16 cellular contexts compared by ENCODE assay signal in the genomic region with DNA sequence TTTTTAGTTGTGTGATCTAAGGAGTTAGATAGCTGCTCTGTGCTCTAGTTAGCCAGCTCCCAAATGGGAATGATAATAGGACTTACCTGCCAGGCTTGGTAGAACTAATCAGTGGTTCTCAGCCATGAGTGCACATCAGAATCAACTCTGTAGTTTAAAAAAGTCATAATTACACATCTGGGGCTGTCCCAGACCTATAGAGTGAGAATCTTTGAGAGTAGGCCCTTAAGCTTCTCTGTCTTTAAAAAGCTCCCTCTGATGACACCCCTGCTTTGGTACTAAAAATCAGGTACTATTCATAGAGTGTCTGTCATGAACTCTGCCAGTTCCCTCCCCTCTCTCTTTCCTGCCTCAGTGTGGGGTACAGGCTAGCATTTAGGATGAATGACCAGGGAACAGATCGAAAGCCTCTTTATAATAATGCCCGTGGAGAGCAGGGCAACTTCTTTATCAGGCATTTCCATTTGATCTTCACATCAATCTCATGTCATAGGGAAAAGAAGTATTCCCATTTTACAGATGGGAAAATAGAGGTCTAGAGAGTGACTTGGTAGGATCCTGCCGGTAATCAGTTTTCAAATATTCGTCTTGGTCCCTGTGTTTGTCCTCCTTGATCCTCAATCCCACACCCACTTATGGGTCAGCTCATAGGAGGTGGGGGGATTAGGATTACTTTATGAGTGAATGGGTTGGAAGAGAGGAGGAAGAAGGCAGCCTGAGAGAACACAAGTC. TPM values are rescaled to one million over a fixed set of nuclear protein-coding genes. Genes with fewer than 3 reads are reported as not detected.
DNase-seq lines count a peak whose midpoint lies in the region; ATAC-seq and TF ChIP-seq lines count a peak whose summit lies in the region.
"Had no signal": no experiment of that assay in that cellular context is flagged by ENCODE, and none has a peak within 500 bp of the region (broad histone marks: within the 10 kb centered on the region; RNA-seq: fewer than 3 reads in every experiment).

No MANE protein-coding gene starts in this region.

- TF ChIP-seq EP300 in stomach (IDR thresholded peaks at IDR 0.05): no peak
- no peak for TF ChIP-seq EP300 in sigmoid colon (IDR thresholded peaks at IDR 0.05)

- H3K36me3 ChIP-seq in left ventricle myocardium inferior (no peaks in the 10 kb centered on the region), duodenal mucosa (ENCODE audit: control insufficient read depth in 1 of 2, insufficient read depth in 2 of 2, low read length in 2 of 2) (peaks cover 10 to 13% of the 10 kb centered on the region in 2 donors), stomach (no peaks in the 10 kb centered on the region), sigmoid colon (no peaks in the 10 kb centered on the region)
- H3K36me3 ChIP-seq: SJCRH30 had no signal

- H3K4me1 ChIP-seq in left ventricle myocardium inferior: peaks cover 97% of the 10 kb centered on the region
- peaks cover 60 to 75% of the 10 kb centered on the region in 2 donors for H3K4me1 ChIP-seq in duodenal mucosa (ENCODE audit: control insufficient read depth in 1 of 2, insufficient read depth in 2 of 2, low read length in 2 of 2)
- H3K4me1 ChIP-seq in stomach: peaks cover 6 to 72% (median 35%) of the 10 kb centered on the region in 4 donors
- peaks cover 0 to 67% (median 60%) of the 10 kb centered on the region in 4 donors for H3K4me1 ChIP-seq in sigmoid colon

- no peak for TF ChIP-seq POLR2A in stomach (IDR thresholded peaks at IDR 0.05)
- no peak for TF ChIP-seq POLR2A in sigmoid colon (IDR thresholded peaks at IDR 0.05)

- 81 to 91% (median 84%) methylated on average over 4 of the region's 4 CpGs for WGBS in stomach, 5 donors
- WGBS in sigmoid colon, 2 donors: 84 to 90% methylated on average over 4 of the region's 4 CpGs

- intact Hi-C loops in left ventricle myocardium inferior (cut with micrococcal nuclease): no loop called here
- intact Hi-C loops in left ventricle myocardium superior (cut with micrococcal nuclease): no loop called here
- intact Hi-C loops in stomach (cut with DNase I; ENCODE audit: low total_unique reads): no loop called here
- intact Hi-C loops in sigmoid colon (cut with DNase I): no loop called here

- H3K9me3 ChIP-seq in left ventricle myocardium inferior (replicated peaks) (no peaks in the 10 kb centered on the region), duodenal mucosa (ENCODE audit: control insufficient read depth in 1 of 2, low read length in 2 of 2) (no peaks in the 10 kb centered on the region), stomach (no peaks in the 10 kb centered on the region), sigmoid colon (no peaks in the 10 kb centered on the region)
- H3K9me3 ChIP-seq: SJCRH30 had no signal

- no peaks in the 10 kb centered on the region for H3K27me3 ChIP-seq in left ventricle myocardium inferior (ENCODE audit: low read depth)
- H3K27me3 ChIP-seq in duodenal mucosa (ENCODE audit: control insufficient read depth in 1 of 2, insufficient read depth in 2 of 2, low read length in 2 of 2): no peaks in the 10 kb centered on the region
- H3K27me3 ChIP-seq in stomach: no peaks in the 10 kb centered on the region
- no peaks in the 10 kb centered on the region for H3K27me3 ChIP-seq in sigmoid colon
- H3K27me3 ChIP-seq: SJCRH30 had no signal

- no peak overlapping the region for H3K4me3 ChIP-seq in left ventricle myocardium inferior
- no peak overlapping the region for H3K4me3 ChIP-seq in duodenal mucosa (ENCODE audit: low read depth in 1 of 2, low read length in 2 of 2)
- no peak overlapping the region for H3K4me3 ChIP-seq in stomach
- H3K4me3 ChIP-seq in sigmoid colon: no peak overlapping the region
- H3K4me3 ChIP-seq: SJCRH30 had no signal

- TF ChIP-seq CTCF in left ventricle myocardium inferior (IDR thresholded peaks at IDR 0.05; ENCODE audit: borderline replicate concordance) (no peak), stomach (IDR thresholded peaks at IDR 0.05) (no peak), sigmoid colon (IDR thresholded peaks at IDR 0.05) (no peak)

- H3K9ac ChIP-seq in duodenal mucosa (ENCODE audit: low read depth in 1 of 2, low read length in 2 of 2): no peak overlapping the region

- DNase-seq in left ventricle myocardium inferior (no peak), left ventricle myocardium superior (no peak), stomach (no peak), sigmoid colon (no peak), anterior cingulate cortex (lab: John Stamatoyannopoulos, UW) (no peak)
- DNase-seq: Calu3; CD4-positive, alpha-beta T cell; MM.1S; NCI-H1417 treated with DMSO at 0.1 percent for 48 hours; NCI-H2081; NCI-H524; RPMI8226; SJCRH30 had no signal

- H3K27ac ChIP-seq in left ventricle myocardium inferior (replicated peaks): peak overlapping the region; percentile 48
- H3K27ac ChIP-seq in duodenal mucosa (ENCODE audit: low read depth, low read length): peak overlapping the region; percentile 39
- peak overlapping the region in 4 of 5 donors; percentile 8 to 81 (median 74) for H3K27ac ChIP-seq in stomach
- H3K27ac ChIP-seq in sigmoid colon: peak overlapping the region in 2 of 4 donors; percentile 24 to 29
- H3K27ac ChIP-seq: SJCRH30 had no signal

- ATAC-seq in left ventricle myocardium superior: no peak
- ATAC-seq in HG02870 (IDR thresholded peaks at IDR 0.05; ENCODE audit: unreplicated experiment): peak; percentile 55
- ATAC-seq in HG03280 (IDR thresholded peaks at IDR 0.05; ENCODE audit: unreplicated experiment): no peak

RNA-seq across cellular contexts. Expression of a gene that starts 15.3 kb away (rescaled TPM):
- 28.4 TPM for total RNA-seq in left ventricle myocardium inferior
- total RNA-seq in left ventricle myocardium superior: 35.1 TPM
- total RNA-seq in stomach: 10 to 100 TPM in 3 of 5 donors, 1 to 10 TPM in 2; 4.1 to 59.7 (median 17.1) TPM
- 1 to 10 TPM; 1.2 to 2.4 (median 1.7) TPM for polyA plus RNA-seq in stomach
- 10 to 100 TPM in 3 of 4 donors, 1 to 10 TPM in 1; 9.9 to 19.1 (median 12.3) TPM for total RNA-seq in sigmoid colon
- 10 to 100 TPM in 1 of 3 donors, 1 to 10 TPM in 2; 1.8 to 13.9 (median 5.3) TPM for polyA plus RNA-seq in sigmoid colon
